In the genomic region with DNA sequence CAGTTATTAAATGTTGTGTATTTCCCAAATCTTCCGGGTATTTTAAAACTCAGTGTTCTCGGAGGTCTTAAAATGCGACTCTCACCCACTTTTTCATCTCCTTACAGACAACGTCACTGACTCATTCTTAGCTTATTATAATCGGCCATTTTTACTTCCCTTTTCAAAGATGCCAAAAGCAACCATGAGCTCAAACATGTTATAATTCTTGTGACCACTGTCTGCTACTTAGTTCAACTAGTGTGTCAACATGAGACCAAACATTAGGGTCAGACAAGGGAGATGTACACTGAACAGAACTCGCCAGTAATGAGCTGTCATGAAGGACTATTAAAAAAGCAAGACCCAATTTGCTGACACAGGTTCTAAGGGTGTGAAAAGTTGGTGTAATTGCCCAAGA, we compare ENCODE assay signal across 22 cellular contexts. TPM values are rescaled to one million over a fixed set of nuclear protein-coding genes. Genes with fewer than 3 reads are reported as not detected.
DNase-seq lines count a peak whose midpoint lies in the region; ATAC-seq and TF ChIP-seq lines count a peak whose summit lies in the region.
"Had no signal": no experiment of that assay in that cellular context is flagged by ENCODE, and none has a peak within 500 bp of the region (broad histone marks: within the 10 kb centered on the region; RNA-seq: fewer than 3 reads in every experiment).

No MANE protein-coding gene starts in this region.

- H3K27me3 ChIP-seq in Karpas-422 (ENCODE audit: low read length), result no peaks in the 10 kb centered on the region
- H3K27me3 ChIP-seq in OCI-LY1 (ENCODE audit: insufficient read depth, low read length), result no peaks in the 10 kb centered on the region

- H3K27ac ChIP-seq in Karpas-422 (ENCODE audit: low read length) (no peak overlapping the region), OCI-LY1 (ENCODE audit: low read depth, low read length, poor library complexity, severe bottlenecking) (peak overlapping the region; percentile 46)
- H3K27ac ChIP-seq: C4-2B, PC-9, SK-N-MC had no signal

- DNase-seq in CD1c-positive myeloid dendritic cell (ENCODE audit: extremely low spot score), result peak; percentile 6
- DNase-seq in Karpas-422, result no peak
- DNase-seq in SIG-M5 (lab: John Stamatoyannopoulos, UW), result no peak
- DNase-seq in DMS79 treated with DMSO at 0.1 percent for 48 hours (lab: John Stamatoyannopoulos, UW), result no peak
- no peak for DNase-seq in NCI-H510A treated with DMSO at 0.1 percent for 48 hours (lab: John Stamatoyannopoulos, UW)
- DNase-seq: DMS53, NCI-H1092, NCI-H1436, NCI-H187 treated with DMSO at 0.1 percent for 48 hours, NCI-H2107, NCI-H748 treated with DMSO at 0.1 percent for 48 hours, PC-9, RPMI8226, SHP77 had no signal

- no peak overlapping the region for H3K4me3 Mint-ChIP-seq in stimulated activated memory B cell treated with anti-CD40 and anti-IgM and Interleukin-4, amounts not matched to agents 10 μg/mL and 1 μg/mL and 100 μg/mL, for 72 hours
- H3K4me3 Mint-ChIP-seq: GM23338; T-helper 2 cell treated with Interferon-gamma antibody and Interleukin-4, amounts not matched to agents 5 μg/mL and 100 μg/mL, for 36 hours had no signal

- peaks cover 9% of the 10 kb centered on the region for H3K27me3 Mint-ChIP-seq in stimulated activated memory B cell treated with anti-CD40 and anti-IgM and Interleukin-4, amounts not matched to agents 10 μg/mL and 1 μg/mL and 100 μg/mL, for 72 hours

- H3K4me2 ChIP-seq in Karpas-422 (ENCODE audit: low read depth, low read length, poor library complexity, severe bottlenecking) (peak overlapping the region; percentile 34), OCI-LY1 (ENCODE audit: low read length) (peak overlapping the region; percentile 20; the same call in 1 of the 2 replicates)
- H3K4me2 ChIP-seq: GM23338, PC-9 had no signal

- H3K9me2 ChIP-seq in Karpas-422 (replicated peaks; ENCODE audit: insufficient read depth, low read length) (no peaks in the 10 kb centered on the region), OCI-LY1 (ENCODE audit: low read depth, low read length) (no peaks in the 10 kb centered on the region)

- no peak overlapping the region for H3K27ac Mint-ChIP-seq in stimulated activated memory B cell treated with anti-CD40 and anti-IgM and Interleukin-4, amounts not matched to agents 10 μg/mL and 1 μg/mL and 100 μg/mL, for 72 hours
- H3K27ac Mint-ChIP-seq: GM23338; IgD-negative memory B cell; T-helper 2 cell treated with Interferon-gamma antibody and Interleukin-4, amounts not matched to agents 5 μg/mL and 100 μg/mL, for 36 hours had no signal

- no peak for TF ChIP-seq CTCF in OCI-LY1 (IDR thresholded peaks at IDR 0.05; ENCODE audit: low read length)

- no peak overlapping the region for H3K4me3 ChIP-seq in Karpas-422 (ENCODE audit: low read length)
- no peak overlapping the region for H3K4me3 ChIP-seq in OCI-LY1 (ENCODE audit: low read depth, low read length, poor library complexity, severe bottlenecking)
- H3K4me3 ChIP-seq: GM23338, HAP-1, PC-9, SK-N-MC had no signal

- no peaks in the 10 kb centered on the region for H3K36me3 Mint-ChIP-seq in stimulated activated memory B cell treated with anti-CD40 and anti-IgM and Interleukin-4, amounts not matched to agents 10 μg/mL and 1 μg/mL and 100 μg/mL, for 72 hours
- H3K36me3 Mint-ChIP-seq: IgD-negative memory B cell had no signal

- H3F3A ChIP-seq in OCI-LY1 (ENCODE audit: insufficient read depth, low read length), result no peaks in the 10 kb centered on the region

- peak; percentile 34 for ATAC-seq in stimulated activated memory B cell treated with anti-CD40 and anti-IgM and Interleukin-4, amounts not matched to agents 10 μg/mL and 1 μg/mL and 100 μg/mL, for 72 hours
- ATAC-seq: GM23338 had no signal

- H4K20me1 ChIP-seq in Karpas-422 (ENCODE audit: insufficient read depth, low read depth, low read length) (no peaks in the 10 kb centered on the region), OCI-LY1 (ENCODE audit: insufficient read depth, low read length) (no peaks in the 10 kb centered on the region)

- peaks cover 11% of the 10 kb centered on the region for H3K4me1 Mint-ChIP-seq in stimulated activated memory B cell treated with anti-CD40 and anti-IgM and Interleukin-4, amounts not matched to agents 10 μg/mL and 1 μg/mL and 100 μg/mL, for 72 hours

- H2AFZ ChIP-seq in Karpas-422 (ENCODE audit: low read length) (no peak overlapping the region; the same call in 1 of the 2 replicates), OCI-LY1 (ENCODE audit: low read length) (peak overlapping the region; percentile 53; the same call in 1 of the 2 replicates)
- H2AFZ ChIP-seq: GM23338, PC-9 had no signal

- no peaks in the 10 kb centered on the region for H3K9me3 ChIP-seq in Karpas-422 (ENCODE audit: low read length)
- no peaks in the 10 kb centered on the region for H3K9me3 ChIP-seq in OCI-LY1 (ENCODE audit: low read length)
- H3K9me3 ChIP-seq: HAP-1 had no signal

- no peaks in the 10 kb centered on the region for H3K9me3 Mint-ChIP-seq in stimulated activated memory B cell treated with anti-CD40 and anti-IgM and Interleukin-4, amounts not matched to agents 10 μg/mL and 1 μg/mL and 100 μg/mL, for 72 hours
- H3K9me3 Mint-ChIP-seq: GM23338; IgD-negative memory B cell; T-helper 2 cell treated with Interferon-gamma antibody and Interleukin-4, amounts not matched to agents 5 μg/mL and 100 μg/mL, for 36 hours had no signal

- H3K9ac ChIP-seq in Karpas-422 (ENCODE audit: low read length), result no peak overlapping the region
- H3K9ac ChIP-seq in OCI-LY1 (ENCODE audit: low read length), result no peak overlapping the region

- peaks cover 12% of the 10 kb centered on the region for H3K4me1 ChIP-seq in Karpas-422 (ENCODE audit: low read length)
- H3K4me1 ChIP-seq in OCI-LY1 (ENCODE audit: insufficient read depth, low read length, severe bottlenecking), result peaks cover 52% of the 10 kb centered on the region
- H3K4me1 ChIP-seq: HAP-1 had no signal

- no peaks in the 10 kb centered on the region for H3K79me2 ChIP-seq in Karpas-422 (ENCODE audit: low read length)
- no peaks in the 10 kb centered on the region for H3K79me2 ChIP-seq in OCI-LY1 (ENCODE audit: insufficient read depth, low read length)

- H3K36me3 ChIP-seq in Karpas-422 (ENCODE audit: insufficient read depth, low read length) (no peaks in the 10 kb centered on the region), OCI-LY1 (ENCODE audit: insufficient read depth, low read length) (no peaks in the 10 kb centered on the region)
- H3K36me3 ChIP-seq: HAP-1 had no signal

RNA-seq across cellular contexts. Expression of gene GRIP1, which starts 4.2 kb away (rescaled TPM):
- 0.07 and 4.5 TPM in 2 replicates for total RNA-seq in Karpas-422 (2014; rRNA removed; shearing (Covaris generic); ENCODE audit: low replicate concordance)
